18 cellular contexts compared by ENCODE assay signal in the genomic region with DNA sequence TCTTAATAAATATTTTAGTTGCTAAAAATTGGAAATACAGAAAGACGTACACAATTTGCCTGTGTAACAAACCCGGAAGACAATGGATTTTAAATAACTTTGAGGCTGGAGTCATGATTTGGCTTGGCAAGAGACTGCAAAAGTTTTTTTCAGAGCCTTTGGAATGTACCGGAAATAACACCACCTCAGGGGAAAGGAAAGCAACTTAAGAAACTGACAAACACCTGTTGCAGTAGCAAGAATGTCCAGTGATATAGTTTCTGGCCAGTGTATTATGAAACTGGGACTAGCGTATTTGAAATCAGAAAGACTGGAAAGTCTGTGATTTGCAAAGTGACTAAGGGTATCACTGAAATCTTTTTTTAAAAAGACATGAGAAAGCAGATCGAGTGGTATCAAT. TPM values are rescaled to one million over a fixed set of nuclear protein-coding genes. Genes with fewer than 3 reads are reported as not detected.
DNase-seq lines count a peak whose midpoint lies in the region; ATAC-seq, FAIRE-seq and TF ChIP-seq lines count a peak whose summit lies in the region.
"Had no signal": no experiment of that assay in that cellular context is flagged by ENCODE, and none has a peak within 500 bp of the region (broad histone marks: within the 10 kb centered on the region; RNA-seq: fewer than 3 reads in every experiment).

No MANE protein-coding gene starts in this region.

- H3K4me2 ChIP-seq in keratinocyte (ENCODE audit: control insufficient read depth, extremely low read depth, insufficient read depth, low read depth, low read length), result peak overlapping the region; percentile 53

- H3K9ac ChIP-seq in keratinocyte (ENCODE audit: control insufficient read depth, extremely low read depth, insufficient read depth, low read length), result no peak overlapping the region

- H2AFZ ChIP-seq in keratinocyte (ENCODE audit: control insufficient read depth, low read length), result no peak overlapping the region

- no peaks in the 10 kb centered on the region for H3K79me2 ChIP-seq in keratinocyte (ENCODE audit: control insufficient read depth, insufficient read depth, low read length)

- no peaks in the 10 kb centered on the region for H3K9me1 ChIP-seq in keratinocyte (ENCODE audit: control insufficient read depth, extremely low read depth, insufficient read depth, low read length)

- DNase-seq in LHCN-M2 (ENCODE audit: low read depth) (peak; percentile 87), bronchial epithelial cell (ENCODE audit: low read depth) (peak; percentile 69), keratinocyte (ENCODE audit: low read depth, low spot score) (no peak), gastrocnemius medialis (no peak), NCI-H2107 (lab: John Stamatoyannopoulos, UW) (no peak), coronary artery (ENCODE audit: low spot score) (no peak)
- DNase-seq in CD4-positive, alpha-beta memory T cell, result no peak
- DNase-seq: activated CD4-positive, alpha-beta T cell treated with anti-CD3 and anti-CD28 coated beads for 4 hours; activated CD8-positive, alpha-beta memory T cell treated with anti-CD3 and anti-CD28 coated beads, Interleukin-2, amount 50 U/mL, for 4 hours; activated naive CD4-positive, alpha-beta T cell; GF-D8; NCI-H1092 treated with DMSO at 0.1 percent for 48 hours; NCI-H2171; SHP77 had no signal

- H4K20me1 ChIP-seq in keratinocyte (ENCODE audit: control insufficient read depth, extremely low read depth, insufficient read depth, low read length), result no peaks in the 10 kb centered on the region

- H3K27me3 ChIP-seq in bronchial epithelial cell (ENCODE audit: control insufficient read depth, insufficient read depth, low read length), result no peaks in the 10 kb centered on the region
- no peaks in the 10 kb centered on the region for H3K27me3 ChIP-seq in keratinocyte (ENCODE audit: control insufficient read depth, extremely low read depth, insufficient read depth, low read length)
- no peaks in the 10 kb centered on the region for H3K27me3 ChIP-seq in gastrocnemius medialis
- H3K27me3 ChIP-seq in CD4-positive, alpha-beta memory T cell (ENCODE audit: insufficient read depth, low read length), result no peaks in the 10 kb centered on the region

- no peak for TF ChIP-seq POLR2A in gastrocnemius medialis (IDR thresholded peaks at IDR 0.05)

- CTCF ChIA-PET in CD4-positive, alpha-beta memory T cell (lab: Charles Lee; ENCODE audit: partially characterized antibody), result no interaction called here

- no peaks in the 10 kb centered on the region for H3K36me3 ChIP-seq in bronchial epithelial cell (ENCODE audit: control insufficient read depth, insufficient read depth, low read length)
- no peaks in the 10 kb centered on the region for H3K36me3 ChIP-seq in keratinocyte (ENCODE audit: control insufficient read depth in 2 of 2, extremely low read depth in 1 of 2, insufficient read depth in 2 of 2, low read length in 2 of 2)
- H3K36me3 ChIP-seq in gastrocnemius medialis, result no peaks in the 10 kb centered on the region
- no peaks in the 10 kb centered on the region for H3K36me3 ChIP-seq in CD4-positive, alpha-beta memory T cell (ENCODE audit: insufficient read depth, low read length)

- ATAC-seq in gastrocnemius medialis (peak; percentile 90 to 94), GM19328 (IDR thresholded peaks at IDR 0.05; ENCODE audit: unreplicated experiment) (no peak)

- no peaks in the 10 kb centered on the region for H3K36me3 Mint-ChIP-seq in CD4-positive, alpha-beta memory T cell
- H3K36me3 Mint-ChIP-seq: IgD-negative memory B cell, memory B cell had no signal

- H3K9me3 ChIP-seq in keratinocyte (ENCODE audit: control insufficient read depth, low read depth, low read length) (no peaks in the 10 kb centered on the region), gastrocnemius medialis (no peaks in the 10 kb centered on the region)
- no peaks in the 10 kb centered on the region for H3K9me3 ChIP-seq in CD4-positive, alpha-beta memory T cell (ENCODE audit: control insufficient read depth in 1 of 2, low read length in 2 of 2)

- H3K27ac ChIP-seq in keratinocyte (ENCODE audit: control insufficient read depth, insufficient read depth, low read length) (no peak overlapping the region), gastrocnemius medialis (peak overlapping the region; percentile 48 to 71 (median 62)), coronary artery (no peak overlapping the region)
- H3K27ac ChIP-seq in CD4-positive, alpha-beta memory T cell (ENCODE audit: low read depth, low read length), result no peak overlapping the region

- no peak overlapping the region for H3K4me3 ChIP-seq in bronchial epithelial cell (ENCODE audit: low read depth, low read length)
- no peak overlapping the region for H3K4me3 ChIP-seq in keratinocyte (ENCODE audit: control insufficient read depth in 2 of 3, extremely low read depth in 1 of 3, insufficient read depth in 2 of 3, low read depth in 1 of 3, low read length in 3 of 3)
- H3K4me3 ChIP-seq in gastrocnemius medialis, result peak overlapping the region; percentile 8 to 47 (median 42)
- H3K4me3 ChIP-seq in CD4-positive, alpha-beta memory T cell (ENCODE audit: low read length in 2 of 2), result no peak overlapping the region
- no peak overlapping the region for H3K4me3 ChIP-seq in coronary artery

- no peaks in the 10 kb centered on the region for H3K27me3 Mint-ChIP-seq in CD4-positive, alpha-beta memory T cell
- H3K27me3 Mint-ChIP-seq: IgD-negative memory B cell; stimulated activated naive CD8-positive, alpha-beta T cell treated with anti-CD3 and anti-CD28 coated beads, Interleukin-15, Interleukin-2, amounts not matched to agents 100 ng/mL and 50 ng/mL, for 24 hours had no signal

- TF ChIP-seq CTCF in bronchial epithelial cell (IDR thresholded peaks at IDR 0.05; ENCODE audit: insufficient read depth, low read length, severe bottlenecking), result no peak
- no peak for TF ChIP-seq CTCF in keratinocyte (optimal IDR thresholded peaks at IDR 0.05 in 1 of 3, IDR thresholded peaks at IDR 0.05 in 1 of 3, conservative IDR thresholded peaks at IDR 0.05 in 1 of 3; ENCODE audit: extremely low read depth in 1 of 3, insufficient read depth in 2 of 3, low read length in 3 of 3)
- TF ChIP-seq CTCF in gastrocnemius medialis (IDR thresholded peaks at IDR 0.05 in 4 of 5, conservative IDR thresholded peaks at IDR 0.05 in 1 of 5), result no peak
- no peak for TF ChIP-seq CTCF in coronary artery (IDR thresholded peaks at IDR 0.05)

- intact Hi-C loops in gastrocnemius medialis (cut with DNase I; ENCODE audit: low total_unique reads), result no loop called here
- intact Hi-C loops in CD4-positive, alpha-beta memory T cell (cut with micrococcal nuclease), result no loop called here

- no peak overlapping the region for H3K27ac Mint-ChIP-seq in CD4-positive, alpha-beta memory T cell
- H3K27ac Mint-ChIP-seq: IgD-negative memory B cell; memory B cell; stimulated activated naive CD8-positive, alpha-beta T cell treated with anti-CD3 and anti-CD28 coated beads, Interleukin-15, Interleukin-2, amounts not matched to agents 100 ng/mL and 50 ng/mL, for 24 hours had no signal

- in situ Hi-C loops in gastrocnemius medialis (cut with MboI; ENCODE audit: low sequenced_read_pairs in 4 of 4), result no loop called here

- peaks cover 0 to 3% (median 0%) of the 10 kb centered on the region in 4 donors for H3K4me1 Mint-ChIP-seq in CD4-positive, alpha-beta memory T cell
- H3K4me1 Mint-ChIP-seq: IgD-negative memory B cell had no signal

- dilution Hi-C loops in keratinocyte (cut with MboI; ENCODE audit: extremely low pct_ligation_motif_present, low sequenced_read_pairs), result no loop called here

- POLR2A ChIA-PET in CD4-positive, alpha-beta memory T cell (lab: Charles Lee; ENCODE audit: partially characterized antibody), result no interaction called here

- H3K4me1 ChIP-seq in keratinocyte (ENCODE audit: control insufficient read depth, extremely low read depth, insufficient read depth, low read length), result peaks cover 7% of the 10 kb centered on the region
- H3K4me1 ChIP-seq in gastrocnemius medialis, result peaks cover 0 to 9% of the 10 kb centered on the region in 2 donors
- no peaks in the 10 kb centered on the region for H3K4me1 ChIP-seq in CD4-positive, alpha-beta memory T cell (ENCODE audit: insufficient read depth, low read length)

- H3K9me3 Mint-ChIP-seq in CD4-positive, alpha-beta memory T cell, result peaks cover 0 to 7% (median 2%) of the 10 kb centered on the region in 8 donors
- H3K9me3 Mint-ChIP-seq: memory B cell; stimulated activated naive CD8-positive, alpha-beta T cell treated with anti-CD3 and anti-CD28 coated beads, Interleukin-15, Interleukin-2, amounts not matched to agents 100 ng/mL and 50 ng/mL, for 24 hours had no signal

- FAIRE-seq in bronchial epithelial cell (lab: Jason Lieb, UNC) (no peak), keratinocyte (lab: Jason Lieb, UNC) (peak; percentile 61)

- H3K4me3 Mint-ChIP-seq in CD4-positive, alpha-beta memory T cell, result no peak overlapping the region
- H3K4me3 Mint-ChIP-seq: IgD-negative memory B cell; memory B cell; stimulated activated naive CD8-positive, alpha-beta T cell treated with anti-CD3 and anti-CD28 coated beads, Interleukin-15, Interleukin-2, amounts not matched to agents 100 ng/mL and 50 ng/mL, for 24 hours had no signal

RNA-seq across cellular contexts. Expression of a gene that starts 0.8 kb away (rescaled TPM):
- total RNA-seq in LHCN-M2 (2014; rRNA removed) (44.7 and 71.1 TPM in 2 replicates), bronchial epithelial cell (under 0.01 TPM in 1 of 2 replicates, not detected in the other), gastrocnemius medialis (10 to 100 TPM; 10.2 to 47.5 (median 27.1) TPM)
- 7.6 TPM for polyA plus RNA-seq in LHCN-M2 (2012)
- 0.03 TPM in 1 of 3 replicates, not detected in the others for polyA plus RNA-seq in keratinocyte
- not detected for polyA plus RNA-seq in keratinocyte (2011; ENCODE audit: low read depth)
- not detected in 2 replicates for polyA plus RNA-seq in keratinocyte (2011; cell fraction: cytosol; rRNA removed)
- not detected in 2 replicates for polyA plus RNA-seq in keratinocyte (2011; cell fraction: nucleus; rRNA removed)
- not detected in 2 replicates for polyA plus RNA-seq in keratinocyte (2012; ENCODE audit: low replicate concordance)
- not detected in 3 replicates for polyA minus RNA-seq in keratinocyte
- polyA minus RNA-seq in keratinocyte (2011; cell fraction: cytosol; rRNA and poly(A)+ RNA removed), result not detected
- not detected in 2 replicates for polyA minus RNA-seq in keratinocyte (2011; cell fraction: nucleus; rRNA and poly(A)+ RNA removed)
- total RNA-seq in CD4-positive, alpha-beta memory T cell, result not detected
- not detected for polyA plus RNA-seq in CD4-positive, alpha-beta memory T cell
- polyA plus RNA-seq: IgD-negative memory B cell had no signal

Comparison
In these comparisons a context has a peak if more than half of its experiments do, and no peak if none do; other contexts are left out.
1. DNase-seq: peak in LHCN-M2 (single experiment) and bronchial epithelial cell (single experiment); none in keratinocyte (single experiment), gastrocnemius medialis (0 of 2), CD4-positive, alpha-beta memory T cell (0 of 5), NCI-H2107 (single experiment) and coronary artery (single experiment).
2. H3K4me3 ChIP-seq: peak in gastrocnemius medialis (4 of 4); none in bronchial epithelial cell (single experiment), keratinocyte (0 of 3), CD4-positive, alpha-beta memory T cell (0 of 2) and coronary artery (single experiment).
3. H3K27ac ChIP-seq: peak in gastrocnemius medialis (4 of 4); none in keratinocyte (single experiment), CD4-positive, alpha-beta memory T cell (single experiment) and coronary artery (0 of 2).
4. RNA of a gene that starts 0.8 kb away (total RNA-seq): 44.7 to 71.1 TPM in LHCN-M2 and 10.2 to 47.5 TPM in gastrocnemius medialis; under 0.01 TPM in bronchial epithelial cell and not detected in CD4-positive, alpha-beta memory T cell; every median in the first group is over 10 times any median in the second.